ENCODE assay signal across 9 cellular contexts in the genomic region with DNA sequence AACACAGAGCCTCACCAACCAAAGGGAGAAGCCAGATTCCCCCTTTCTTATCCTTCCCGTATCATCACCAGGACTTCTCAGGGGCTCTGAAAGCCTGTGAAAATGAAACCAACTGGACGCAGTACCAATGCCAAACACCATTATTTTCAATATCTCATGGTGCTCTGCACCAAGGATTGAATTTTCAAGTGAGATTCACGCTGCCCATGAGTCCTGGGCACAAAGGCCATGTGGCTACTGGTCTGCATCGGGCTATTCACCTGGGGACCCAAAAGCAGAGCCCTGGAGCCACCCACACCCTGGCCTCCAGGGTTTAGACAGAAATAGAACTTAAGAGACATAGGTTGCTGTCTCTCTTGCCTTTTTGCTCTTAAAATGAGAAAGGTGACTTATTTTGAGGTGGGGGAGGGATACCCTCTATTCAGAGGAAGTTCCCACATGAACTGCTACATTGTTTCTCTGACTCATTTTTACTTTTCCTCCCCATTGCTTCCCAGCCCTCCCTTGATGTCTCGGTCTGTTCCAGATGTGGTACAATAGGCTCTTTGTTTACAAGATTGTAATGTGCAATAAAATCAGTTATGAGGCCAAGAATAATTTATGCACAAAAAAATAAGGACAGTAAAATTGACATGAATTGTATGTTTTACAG. TPM values are rescaled to one million over a fixed set of nuclear protein-coding genes. Genes with fewer than 3 reads are reported as not detected.
A peak's percentile ranks its signal among the peaks of the same experiment; 100 is the strongest.
DNase-seq lines count a peak whose midpoint lies in the region; ATAC-seq and TF ChIP-seq lines count a peak whose summit lies in the region.
"Had no signal": no experiment of that assay in that cellular context is flagged by ENCODE, and none has a peak within 500 bp of the region (broad histone marks: within the 10 kb centered on the region; RNA-seq: fewer than 3 reads in every experiment).

No MANE protein-coding gene starts in this region.

- H3K27me3 Mint-ChIP-seq in activated naive CD8-positive, alpha-beta T cell treated with anti-CD3 and anti-CD28 coated beads, Interleukin-2, amount 50 U/mL, for 24 hours = peaks cover 2% of the 10 kb centered on the region
- H3K27me3 Mint-ChIP-seq in activated CD4-positive, alpha-beta T cell treated with anti-CD3 and anti-CD28 coated beads, Interleukin-2, amount 10 ng/mL, durations not matched to agents 7 days and 5 days = no peaks in the 10 kb centered on the region
- H3K27me3 Mint-ChIP-seq: brain had no signal

- H3K4me1 ChIP-seq in hepatocyte (ENCODE audit: insufficient read depth) = peaks cover 55% of the 10 kb centered on the region

- H3K27me3 ChIP-seq in hepatocyte = no peaks in the 10 kb centered on the region

- H3K9me2 ChIP-seq in hepatocyte (replicated peaks; ENCODE audit: insufficient read depth) = no peaks in the 10 kb centered on the region

- peaks cover 74% of the 10 kb centered on the region for H3K79me2 ChIP-seq in hepatocyte

- peaks cover 84% of the 10 kb centered on the region for H3K4me1 Mint-ChIP-seq in activated naive CD8-positive, alpha-beta T cell treated with anti-CD3 and anti-CD28 coated beads, Interleukin-2, amount 50 U/mL, for 24 hours
- H3K4me1 Mint-ChIP-seq in activated CD4-positive, alpha-beta T cell treated with anti-CD3 and anti-CD28 coated beads, Interleukin-2, amount 10 ng/mL, durations not matched to agents 7 days and 5 days = peaks cover 81% of the 10 kb centered on the region

- H4K20me1 ChIP-seq in hepatocyte (ENCODE audit: insufficient read depth, poor library complexity, severe bottlenecking) = no peaks in the 10 kb centered on the region

- peak overlapping the region; percentile 44 for H3K4me2 ChIP-seq in hepatocyte

- CTCF ChIA-PET in activated CD4-positive, alpha-beta T cell treated with anti-CD3 and anti-CD28 coated beads, Interleukin-2, amount 10 ng/mL, durations not matched to agents 7 days and 5 days (lab: Charles Lee) = interaction anchor here (0.8 to 2.3 kb wide), 4 partner anchors 13 to 28 kb away, joined by 4 to 8 read pairs (median 4); no protein-coding TSS in a partner anchor

- no peaks in the 10 kb centered on the region for H3K9me3 Mint-ChIP-seq in activated naive CD8-positive, alpha-beta T cell treated with anti-CD3 and anti-CD28 coated beads, Interleukin-2, amount 50 U/mL, for 24 hours
- H3K9me3 Mint-ChIP-seq in activated CD4-positive, alpha-beta T cell treated with anti-CD3 and anti-CD28 coated beads, Interleukin-2, amount 10 ng/mL, durations not matched to agents 7 days and 5 days = no peaks in the 10 kb centered on the region
- H3K9me3 Mint-ChIP-seq: brain had no signal

- H3K27ac Mint-ChIP-seq in activated naive CD8-positive, alpha-beta T cell treated with anti-CD3 and anti-CD28 coated beads, Interleukin-2, amount 50 U/mL, for 24 hours = peak overlapping the region; percentile 32
- H3K27ac Mint-ChIP-seq in activated CD4-positive, alpha-beta T cell treated with anti-CD3 and anti-CD28 coated beads, Interleukin-2, amount 10 ng/mL, durations not matched to agents 7 days and 5 days = no peak overlapping the region

- H3K9me3 ChIP-seq in hepatocyte (ENCODE audit: low read depth) = no peaks in the 10 kb centered on the region

- WGBS in hepatocyte (ENCODE audit: low lambda C conversion rate, missing lambda C conversion rate) = 80% methylated on average over 5 of the region's 5 CpGs

- H2AFZ ChIP-seq in hepatocyte = no peak overlapping the region

- H3K36me3 Mint-ChIP-seq in activated naive CD8-positive, alpha-beta T cell treated with anti-CD3 and anti-CD28 coated beads, Interleukin-2, amount 50 U/mL, for 24 hours (ENCODE audit: low read depth) = peaks cover 3% of the 10 kb centered on the region
- H3K36me3 Mint-ChIP-seq in activated CD4-positive, alpha-beta T cell treated with anti-CD3 and anti-CD28 coated beads, Interleukin-2, amount 10 ng/mL, durations not matched to agents 7 days and 5 days (ENCODE audit: low read depth) = no peaks in the 10 kb centered on the region

- H3K4me3 Mint-ChIP-seq in activated naive CD8-positive, alpha-beta T cell treated with anti-CD3 and anti-CD28 coated beads, Interleukin-2, amount 50 U/mL, for 24 hours = no peak overlapping the region
- no peak overlapping the region for H3K4me3 Mint-ChIP-seq in activated CD4-positive, alpha-beta T cell treated with anti-CD3 and anti-CD28 coated beads, Interleukin-2, amount 10 ng/mL, durations not matched to agents 7 days and 5 days

- DNase-seq in DMS53 (lab: John Stamatoyannopoulos, UW) = peak; percentile 35
- no peak for DNase-seq in DMS53 treated with DMSO at 0.1 percent for 48 hours (lab: John Stamatoyannopoulos, UW; ENCODE audit: unreplicated experiment)
- DNase-seq in activated naive CD8-positive, alpha-beta T cell treated with anti-CD3 and anti-CD28 coated beads, Interleukin-2, amount 50 U/mL, for 24 hours = no peak
- no peak for DNase-seq in hepatocyte (ENCODE audit: low spot score)
- peak; percentile 74 for DNase-seq in superior temporal gyrus (ENCODE audit: extremely low spot score)
- DNase-seq in activated CD4-positive, alpha-beta T cell treated with anti-CD3 and anti-CD28 coated beads, Interleukin-2, amount 10 ng/mL, durations not matched to agents 7 days and 5 days = no peak

- TF ChIP-seq CTCF in hepatocyte (IDR thresholded peaks at IDR 0.05; ENCODE audit: poor library complexity) = no peak

- no peak overlapping the region for H3K4me3 ChIP-seq in hepatocyte

- no peak for ATAC-seq in activated naive CD8-positive, alpha-beta T cell treated with anti-CD3 and anti-CD28 coated beads, Interleukin-2, amount 50 U/mL, for 24 hours
- ATAC-seq in HG03432 (IDR thresholded peaks at IDR 0.05; ENCODE audit: unreplicated experiment) (no peak), GM18868 (IDR thresholded peaks at IDR 0.05; ENCODE audit: unreplicated experiment) (no peak)

- H3K36me3 ChIP-seq in hepatocyte (replicated peaks; ENCODE audit: insufficient read depth, low read depth) = no peaks in the 10 kb centered on the region

- peak overlapping the region; percentile 20 for H3K27ac ChIP-seq in hepatocyte

- POLR2A ChIA-PET in activated CD4-positive, alpha-beta T cell treated with anti-CD3 and anti-CD28 coated beads, Interleukin-2, amount 10 ng/mL, durations not matched to agents 7 days and 5 days (lab: Charles Lee) = no interaction called here

RNA-seq across cellular contexts. Expression of gene MAML3, which starts 55.4 kb away (rescaled TPM):
- total RNA-seq in hepatocyte = 8.7 and 11.2 TPM in 2 replicates
- polyA plus RNA-seq in hepatocyte = 4.1 TPM in 2 replicates
- total RNA-seq in activated CD4-positive, alpha-beta T cell treated with anti-CD3 and anti-CD28 coated beads, Interleukin-2, amount 10 ng/mL, durations not matched to agents 7 days and 5 days = 1 to 10 TPM; 2.0 to 2.2 TPM

Comparison
In these comparisons a context has a peak if more than half of its experiments do, and no peak if none do; other contexts are left out.
1. DNase-seq: peak in DMS53 (single experiment) and superior temporal gyrus (single experiment); none in DMS53 treated with DMSO at 0.1 percent for 48 hours (single experiment), activated naive CD8-positive, alpha-beta T cell treated with anti-CD3 and anti-CD28 coated beads, Interleukin-2, amount 50 U/mL, for 24 hours (single experiment), hepatocyte (single experiment) and activated CD4-positive, alpha-beta T cell treated with anti-CD3 and anti-CD28 coated beads, Interleukin-2, amount 10 ng/mL, durations not matched to agents 7 days and 5 days (single experiment).